Comparison of ENCODE assay signal across 1 cellular context in genomic region chr19:12865746-12866415, GRCh38.
TF ChIP-seq lines count a peak whose summit lies in the region.

No MANE protein-coding gene starts in this region.

TF ChIP-seq in K562, 482 proteins besides CTCF, POLR2A, EP300 and RAD21:
- peak; percentile 48; the same call in 1 of the 2 replicates for TF ChIP-seq TFAP4 (CRISPR knock-in tag; IDR thresholded peaks at IDR 0.05; ENCODE audit: borderline replicate concordance)
- TF ChIP-seq ZNF512 (tag; IDR thresholded peaks at IDR 0.05): no peak
TF ChIP-seq in K562: peak in this region for 1.
